In the genomic region with DNA sequence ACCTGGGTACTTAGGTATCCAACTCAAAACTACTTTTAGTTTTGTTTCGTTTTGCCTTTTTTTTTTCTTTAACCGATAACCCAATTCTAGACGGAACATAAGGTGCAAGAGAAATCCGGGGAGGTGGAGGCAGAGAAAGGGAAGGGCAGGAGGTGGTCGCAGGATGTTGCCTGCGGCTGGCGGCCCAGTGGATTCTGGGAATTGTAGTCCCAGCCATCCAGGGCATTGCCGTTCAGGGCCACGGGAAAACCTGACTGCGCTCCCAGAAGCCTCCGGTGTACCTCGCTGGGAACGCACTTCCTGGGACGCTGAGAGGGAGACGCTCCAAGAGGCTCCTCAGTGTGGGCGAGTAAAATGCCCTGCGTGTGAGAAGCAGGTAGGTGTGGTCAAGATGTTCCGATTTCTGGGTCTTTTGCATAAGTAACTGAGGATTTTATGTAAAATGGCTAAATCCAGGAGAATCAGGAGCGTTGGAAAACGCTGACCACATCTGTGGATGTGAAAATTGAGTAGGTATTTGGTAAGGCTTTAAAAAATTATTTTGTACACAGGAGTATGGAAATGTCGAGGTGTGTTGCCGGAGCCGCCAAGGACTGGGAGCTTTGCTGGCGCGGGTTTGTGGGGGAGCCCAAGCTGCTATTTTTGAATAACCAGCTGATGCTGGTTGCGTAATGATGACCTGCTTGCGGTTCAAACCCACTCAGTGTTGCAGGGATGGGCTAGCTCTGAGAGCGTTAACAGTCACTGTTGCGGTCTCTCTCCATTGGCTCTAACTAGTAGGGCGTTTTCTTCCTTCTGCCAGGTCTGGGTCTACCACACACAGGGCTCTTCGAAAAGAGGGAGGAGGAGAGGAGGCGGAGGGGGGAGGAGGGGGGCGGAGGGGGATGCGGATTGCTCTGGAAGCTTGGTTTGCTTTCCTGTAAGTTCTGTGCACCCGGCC, we compare ENCODE assay signal across 8 cellular contexts. TPM values are rescaled to one million over a fixed set of nuclear protein-coding genes. Genes with fewer than 3 reads are reported as not detected.
A peak's percentile ranks its signal among the peaks of the same experiment; 100 is the strongest.
DNase-seq lines count a peak whose midpoint lies in the region; ATAC-seq and TF ChIP-seq lines count a peak whose summit lies in the region.

Gene CLDN12 (plus strand): TSS at position 288 of the 940 bp plus-strand sequence. CDS start 9,216 bp downstream, outside the sequence.

- H3K27me3 ChIP-seq in left lung: no peaks in the 10 kb centered on the region

- ATAC-seq in GM19328 (IDR thresholded peaks at IDR 0.05; ENCODE audit: unreplicated experiment) (peak; percentile 94), HG03469 (IDR thresholded peaks at IDR 0.05; ENCODE audit: unreplicated experiment) (peak; percentile 97), left lung (peak; percentile 95)

- intact Hi-C loops in left lung (cut with DNase I): no loop called here

- H3K27ac ChIP-seq in left lung: peak within 1 kb of the TSS; percentile 81 to 95

- H3K9me3 ChIP-seq in left lung: peaks cover 0 to 6% of the 10 kb centered on the region in 2 donors

- peaks cover 4 to 11% of the 10 kb centered on the region in 2 donors for H3K4me1 ChIP-seq in left lung

- no peak for TF ChIP-seq CTCF in left lung (IDR thresholded peaks at IDR 0.05)

- DNase-seq in C1 segment of cervical spinal cord (lab: John Stamatoyannopoulos, UW) (peak; percentile 23 to 94 (median 68)), NCI-H526 (lab: John Stamatoyannopoulos, UW) (peak; percentile 93 to 97), dermis blood vessel endothelial cell (peak; percentile 77), left lung (peak; percentile 89 to 90)
- peak; percentile 68 for DNase-seq in activated CD4-positive, alpha-beta T cell treated with anti-CD3 and anti-CD28 coated beads, Interleukin-2, amount 50 U/mL, for 1 hour
- DNase-seq in stimulated activated CD4-positive, alpha-beta T cell treated with anti-CD3 and anti-CD28 coated beads, Interleukin-2, amount 100 ng/mL, for 48 hours: peak; percentile 53 to 55

- H3K4me3 ChIP-seq in left lung: peak within 1 kb of the TSS; percentile 52 to 53

- peaks cover 0 to 14% of the 10 kb centered on the region in 2 donors for H3K36me3 ChIP-seq in left lung

RNA-seq across cellular contexts. Expression of gene CLDN12, which starts in this region (rescaled TPM):
- total RNA-seq in dermis blood vessel endothelial cell (11.6 and 18.2 TPM in 2 replicates), left lung (10 to 100 TPM; 37.9 to 48.7 TPM)

Comparison
In these comparisons a context has a peak if more than half of its experiments do, and no peak if none do; other contexts are left out.
1. Peak in every context shown above with its lines: DNase-seq, ATAC-seq, H3K4me3 ChIP-seq and H3K27ac ChIP-seq.